12 cellular contexts compared by ENCODE assay signal in the genomic region with DNA sequence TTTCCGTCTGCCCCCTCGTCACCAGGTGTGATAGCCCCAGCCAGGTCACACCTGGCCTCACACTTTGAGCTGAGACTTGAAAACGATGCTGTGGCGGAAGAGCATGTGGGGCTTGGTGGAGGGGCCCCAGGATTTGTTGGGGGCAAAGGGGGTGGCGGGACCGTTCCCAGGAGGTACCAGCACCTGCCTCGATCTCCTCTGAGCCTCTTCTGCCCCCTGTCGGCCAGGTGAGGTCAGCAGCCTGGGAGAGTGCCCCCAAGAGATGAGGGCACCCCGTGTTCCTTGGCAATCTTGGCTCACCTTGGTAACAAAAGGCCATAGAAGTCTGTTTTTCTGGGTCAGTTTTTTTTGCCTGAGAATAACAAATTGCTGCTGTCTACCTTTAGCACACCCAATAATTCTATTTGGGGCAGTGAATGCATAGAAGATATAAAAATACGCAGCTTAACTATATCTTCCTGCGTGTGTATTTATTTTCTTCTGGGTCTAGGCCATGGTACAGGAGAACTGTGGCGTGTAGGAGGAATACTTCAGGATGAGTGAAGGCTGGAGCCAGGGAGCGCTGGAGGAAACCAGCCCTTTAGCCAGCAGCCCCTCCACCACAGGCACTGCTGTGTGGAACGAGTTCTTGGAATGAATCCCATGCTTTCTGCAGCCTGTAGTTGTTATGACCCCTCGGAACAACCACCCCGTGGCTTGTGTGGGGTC. TPM values are rescaled to one million over a fixed set of nuclear protein-coding genes. Genes with fewer than 3 reads are reported as not detected.
DNase-seq lines count a peak whose midpoint lies in the region; ATAC-seq, FAIRE-seq and TF ChIP-seq lines count a peak whose summit lies in the region.
"Had no signal": no experiment of that assay in that cellular context is flagged by ENCODE, and none has a peak within 500 bp of the region (broad histone marks: within the 10 kb centered on the region; RNA-seq: fewer than 3 reads in every experiment).

No MANE protein-coding gene starts in this region.

- intact Hi-C loops in kidney (cut with DNase I): no loop called here

- DNase-seq in SK-N-SH (no peak), kidney (no peak), substantia nigra (lab: John Stamatoyannopoulos, UW) (no peak), NOMO-1 treated with DMSO at 0.1 percent for 48 hours (lab: John Stamatoyannopoulos, UW; ENCODE audit: unreplicated experiment) (no peak)
- DNase-seq: activated CD8-positive, alpha-beta memory T cell treated with anti-CD3 and anti-CD28 coated beads, Interleukin-2, amount 10 ng/mL, durations not matched to agents 7 days and 5 days; NCI-H2171; stimulated activated CD4-positive, alpha-beta T cell treated with anti-CD3 and anti-CD28 coated beads, Interleukin-2, amount 100 ng/mL, for 48 hours had no signal

- H3K27me3 ChIP-seq in SK-N-SH (ENCODE audit: insufficient read depth) (no peaks in the 10 kb centered on the region), SU-DHL-6 (ENCODE audit: low read length) (no peaks in the 10 kb centered on the region)
- H3K27me3 ChIP-seq: testis had no signal

- POLR2A ChIA-PET in SK-N-SH (lab: Yijun Ruan, JAX): no interaction called here

- H3K4me1 ChIP-seq in SK-N-SH (ENCODE audit: control insufficient read depth in 1 of 2, insufficient read depth in 2 of 2, low read depth in 1 of 2, low read length in 1 of 2) (peaks cover 0 to 8% of the 10 kb centered on the region in 2 experiments; a peak in 1 of 4 replicates), kidney (ENCODE audit: control insufficient read depth in 1 of 2, insufficient read depth in 1 of 2, low read depth in 1 of 2, low read length in 2 of 2) (peaks cover 0 to 12% of the 10 kb centered on the region in 2 donors)

- H2AFZ ChIP-seq in SK-N-SH (ENCODE audit: low read depth): no peak overlapping the region
- no peak overlapping the region for H2AFZ ChIP-seq in SU-DHL-6 (ENCODE audit: low read depth, low read length, severe bottlenecking)

- H3K36me3 ChIP-seq in SK-N-SH (replicated peaks in 1 of 2; ENCODE audit: control insufficient read depth in 1 of 2, insufficient read depth in 2 of 2, low read length in 1 of 2) (peaks cover 0 to 15% of the 10 kb centered on the region in 2 experiments), SU-DHL-6 (ENCODE audit: low read length) (no peaks in the 10 kb centered on the region), kidney (ENCODE audit: control insufficient read depth in 1 of 2, insufficient read depth in 2 of 2, low read length in 2 of 2) (peaks cover 2 to 10% of the 10 kb centered on the region in 2 donors)

- no peaks in the 10 kb centered on the region for H3K79me2 ChIP-seq in SK-N-SH (ENCODE audit: insufficient read depth)
- H3K79me2 ChIP-seq in SU-DHL-6 (ENCODE audit: insufficient read depth, low read length): no peaks in the 10 kb centered on the region

- no peak for ATAC-seq in SK-N-SH treated with all-trans-retinoic acid at 6 μM for 48 hours
- ATAC-seq in activated CD4-positive, CD25-positive, alpha-beta regulatory T cell treated with anti-CD3 and anti-CD28 coated beads, Interleukin-2, amount 50 U/mL, for 24 hours: no peak
- ATAC-seq in HG03565 (IDR thresholded peaks at IDR 0.05; ENCODE audit: unreplicated experiment): no peak
- ATAC-seq: activated CD8-positive, alpha-beta memory T cell treated with anti-CD3 and anti-CD28 coated beads, Interleukin-2, amount 10 ng/mL, durations not matched to agents 7 days and 5 days had no signal

- FAIRE-seq in kidney (lab: Jason Lieb, UNC): no peak

- TF ChIP-seq CTCF in SK-N-SH (IDR thresholded peaks at IDR 0.05) (peak; percentile 15; the same call in 1 of the 2 replicates), SU-DHL-6 (IDR thresholded peaks at IDR 0.05; ENCODE audit: insufficient read depth, low read length, poor library complexity, severe bottlenecking) (peak; percentile 18), kidney (IDR thresholded peaks at IDR 0.05; ENCODE audit: borderline replicate concordance, extremely low read depth, insufficient read depth) (peak; percentile 28)

- CTCF ChIA-PET in SK-N-SH (lab: Yijun Ruan, JAX): interaction anchor here (0.8 to 9.6 kb wide), 10 partner anchors 10 to 369 kb away, joined by 3 to 131 read pairs (median 6); no protein-coding TSS in a partner anchor

- no peak overlapping the region for H3K27ac ChIP-seq in SK-N-SH (ENCODE audit: low read depth in 2 of 2, low read length in 1 of 2)
- no peak overlapping the region for H3K27ac ChIP-seq in SU-DHL-6 (ENCODE audit: low read depth, low read length)
- no peak overlapping the region for H3K27ac ChIP-seq in kidney (ENCODE audit: low read depth in 2 of 2, low read length in 2 of 2)
- peak overlapping the region; percentile 96 for H3K27ac ChIP-seq in substantia nigra (ENCODE audit: low read depth, low read length, poor library complexity, severe bottlenecking)

- no peaks in the 10 kb centered on the region for H3K9me2 ChIP-seq in SK-N-SH
- H3K9me2 ChIP-seq in SU-DHL-6 (replicated peaks; ENCODE audit: insufficient read depth, low read length): no peaks in the 10 kb centered on the region

- no peak for TF ChIP-seq RAD21 in SK-N-SH (IDR thresholded peaks at IDR 0.05; ENCODE audit: low read length)

- 79% methylated on average over 14 of the region's 16 CpGs for WGBS in SK-N-SH (ENCODE audit: low lambda C conversion rate)

- H3K9ac ChIP-seq in SK-N-SH (no peak overlapping the region), SU-DHL-6 (ENCODE audit: low read length) (no peak overlapping the region), kidney (ENCODE audit: low read length in 2 of 2) (no peak overlapping the region)

- H3K4me2 ChIP-seq in SK-N-SH: no peak overlapping the region
- H3K4me2 ChIP-seq in SU-DHL-6 (ENCODE audit: low read depth, low read length, poor library complexity, severe bottlenecking): no peak overlapping the region

- H4K20me1 ChIP-seq in SK-N-SH (ENCODE audit: insufficient read depth): 0 out of 2 replicates have a peak, but pooled peaks cover 5% of the 10 kb centered on the region
- H4K20me1 ChIP-seq in SU-DHL-6 (ENCODE audit: low read depth, low read length): no peaks in the 10 kb centered on the region

- no peak for TF ChIP-seq EP300 in SK-N-SH (IDR thresholded peaks at IDR 0.05; ENCODE audit: borderline replicate concordance in 1 of 2, low read depth in 1 of 2, low read length in 1 of 2)

- H3K9me3 ChIP-seq in SK-N-SH (no peaks in the 10 kb centered on the region), SU-DHL-6 (ENCODE audit: insufficient read depth, low read length) (no peaks in the 10 kb centered on the region), kidney (ENCODE audit: control insufficient read depth in 1 of 2, low read length in 2 of 2) (no peaks in the 10 kb centered on the region)
- H3K9me3 ChIP-seq: testis had no signal

- H3K4me3 ChIP-seq in SK-N-SH (ENCODE audit: low read depth in 2 of 2, low read length in 1 of 2) (no peak overlapping the region), SU-DHL-6 (ENCODE audit: insufficient read depth, low read length, poor library complexity, severe bottlenecking) (no peak overlapping the region), kidney (ENCODE audit: low read length in 2 of 2) (no peak overlapping the region)
- H3K4me3 ChIP-seq: testis had no signal

- peaks cover 5% of the 10 kb centered on the region for H3F3A ChIP-seq in SK-N-SH (replicated peaks; ENCODE audit: insufficient read depth)
- no peaks in the 10 kb centered on the region for H3F3A ChIP-seq in SU-DHL-6 (ENCODE audit: insufficient read depth)

TF ChIP-seq in SK-N-SH, 30 proteins besides CTCF, POLR2A, EP300 and RAD21:
- no peak for TF ChIP-seq NFIC (IDR thresholded peaks at IDR 0.05; ENCODE audit: borderline replicate concordance)

TF ChIP-seq in SK-N-SH treated with all-trans-retinoic acid at 6 μM for 48 hours, 23 proteins besides CTCF, POLR2A, EP300 and RAD21 (continues in another document):
- TF ChIP-seq, protein P1, sequence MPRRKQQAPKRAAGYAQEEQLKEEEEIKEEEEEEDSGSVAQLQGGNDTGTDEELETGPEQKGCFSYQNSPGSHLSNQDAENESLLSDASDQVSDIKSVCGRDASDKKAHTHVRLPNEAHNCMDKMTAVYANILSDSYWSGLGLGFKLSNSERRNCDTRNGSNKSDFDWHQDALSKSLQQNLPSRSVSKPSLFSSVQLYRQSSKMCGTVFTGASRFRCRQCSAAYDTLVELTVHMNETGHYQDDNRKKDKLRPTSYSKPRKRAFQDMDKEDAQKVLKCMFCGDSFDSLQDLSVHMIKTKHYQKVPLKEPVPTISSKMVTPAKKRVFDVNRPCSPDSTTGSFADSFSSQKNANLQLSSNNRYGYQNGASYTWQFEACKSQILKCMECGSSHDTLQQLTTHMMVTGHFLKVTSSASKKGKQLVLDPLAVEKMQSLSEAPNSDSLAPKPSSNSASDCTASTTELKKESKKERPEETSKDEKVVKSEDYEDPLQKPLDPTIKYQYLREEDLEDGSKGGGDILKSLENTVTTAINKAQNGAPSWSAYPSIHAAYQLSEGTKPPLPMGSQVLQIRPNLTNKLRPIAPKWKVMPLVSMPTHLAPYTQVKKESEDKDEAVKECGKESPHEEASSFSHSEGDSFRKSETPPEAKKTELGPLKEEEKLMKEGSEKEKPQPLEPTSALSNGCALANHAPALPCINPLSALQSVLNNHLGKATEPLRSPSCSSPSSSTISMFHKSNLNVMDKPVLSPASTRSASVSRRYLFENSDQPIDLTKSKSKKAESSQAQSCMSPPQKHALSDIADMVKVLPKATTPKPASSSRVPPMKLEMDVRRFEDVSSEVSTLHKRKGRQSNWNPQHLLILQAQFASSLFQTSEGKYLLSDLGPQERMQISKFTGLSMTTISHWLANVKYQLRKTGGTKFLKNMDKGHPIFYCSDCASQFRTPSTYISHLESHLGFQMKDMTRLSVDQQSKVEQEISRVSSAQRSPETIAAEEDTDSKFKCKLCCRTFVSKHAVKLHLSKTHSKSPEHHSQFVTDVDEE (CRISPR knock-in tag; IDR thresholded peaks at IDR 0.05): no peak

RNA-seq across cellular contexts. Expression of a gene that starts 25.2 kb away (rescaled TPM):
- polyA plus RNA-seq in SK-N-SH (2012; rRNA removed) (5.8 and 7.2 TPM in 2 replicates), kidney (ENCODE audit: insufficient read depth, low read depth, low replicate concordance) (5.8 TPM)
- polyA plus RNA-seq in SK-N-SH (2012; cell fraction: cytosol; rRNA removed): 4.6 and 5.7 TPM in 2 replicates
- polyA plus RNA-seq in SK-N-SH (2012; cell fraction: nucleus; rRNA removed): 7.8 and 8.4 TPM in 2 replicates
- total RNA-seq in kidney: 9.0 TPM

RNA-seq across cellular contexts. Expression of a gene that starts 46.1 kb away (rescaled TPM):
- polyA plus RNA-seq in SK-N-SH (2012; rRNA removed): 30.2 and 55.0 TPM in 2 replicates
- polyA plus RNA-seq in SK-N-SH (2012; cell fraction: cytosol; rRNA removed): 37.4 and 52.4 TPM in 2 replicates
- 53.4 and 58.8 TPM in 2 replicates for polyA plus RNA-seq in SK-N-SH (2012; cell fraction: nucleus; rRNA removed)
- 89.2 TPM for total RNA-seq in kidney
- polyA plus RNA-seq in kidney (ENCODE audit: insufficient read depth, low read depth, low replicate concordance): 70.7 TPM
